ENCODE assay signal across 1 cellular context in the genomic region with DNA sequence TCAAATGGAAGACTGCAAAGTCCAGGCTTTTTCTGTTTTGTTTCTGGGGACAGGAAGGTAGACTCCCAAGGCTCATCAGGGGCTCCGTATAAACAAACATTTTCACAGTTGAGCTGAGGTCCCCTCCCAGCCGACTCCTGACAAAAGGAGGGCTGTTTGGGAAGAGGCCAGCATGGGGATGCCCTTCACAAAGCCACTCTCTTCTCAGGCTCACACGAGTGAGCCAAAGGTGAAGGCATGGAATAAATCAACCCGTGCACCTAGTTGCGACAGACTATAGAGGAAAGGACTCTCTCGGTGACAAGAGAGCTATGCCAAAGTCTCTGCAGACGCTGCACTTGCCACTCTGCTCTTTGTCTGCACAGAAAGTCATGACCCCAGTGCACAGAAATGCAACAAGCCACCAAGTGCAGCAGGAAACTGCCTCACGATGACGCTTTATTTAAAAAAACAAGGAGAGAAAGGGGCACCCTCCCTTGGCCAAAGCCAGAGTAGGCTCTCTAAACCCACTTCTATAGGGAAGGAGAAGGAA.
A peak's percentile ranks its signal among the peaks of the same experiment; 100 is the strongest.
TF ChIP-seq lines count a peak whose summit lies in the region.

No MANE protein-coding gene starts in this region.

TF ChIP-seq in HepG2, 621 proteins besides CTCF, POLR2A, EP300 and RAD21 (continued from another document and continues in another):
- no peak for TF ChIP-seq ZHX2 (IDR thresholded peaks at IDR 0.05; ENCODE audit: low read depth)
- TF ChIP-seq ZHX2 (CRISPR knock-in tag; IDR thresholded peaks at IDR 0.05; ENCODE audit: borderline replicate concordance), result no peak
- TF ChIP-seq HOXA9 (CRISPR knock-in tag; IDR thresholded peaks at IDR 0.05; ENCODE audit: borderline replicate concordance), result no peak
- no peak for TF ChIP-seq GZF1 (CRISPR knock-in tag; IDR thresholded peaks at IDR 0.05)
- no peak for TF ChIP-seq ZNF724P (CRISPR knock-in tag; IDR thresholded peaks at IDR 0.05; ENCODE audit: borderline replicate concordance)
- TF ChIP-seq SAP130 (CRISPR knock-in tag; IDR thresholded peaks at IDR 0.05; ENCODE audit: low read depth), result peak; percentile 36; the same call in 1 of the 2 replicates
- TF ChIP-seq, protein P1, sequence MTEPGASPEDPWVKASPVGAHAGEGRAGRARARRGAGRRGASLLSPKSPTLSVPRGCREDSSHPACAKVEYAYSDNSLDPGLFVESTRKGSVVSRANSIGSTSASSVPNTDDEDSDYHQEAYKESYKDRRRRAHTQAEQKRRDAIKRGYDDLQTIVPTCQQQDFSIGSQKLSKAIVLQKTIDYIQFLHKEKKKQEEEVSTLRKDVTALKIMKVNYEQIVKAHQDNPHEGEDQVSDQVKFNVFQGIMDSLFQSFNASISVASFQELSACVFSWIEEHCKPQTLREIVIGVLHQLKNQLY (CRISPR knock-in tag; IDR thresholded peaks at IDR 0.05), result no peak
- TF ChIP-seq PHF21A (CRISPR knock-in tag; IDR thresholded peaks at IDR 0.05), result peak; percentile 62
- no peak for TF ChIP-seq ZNF83 (CRISPR knock-in tag; IDR thresholded peaks at IDR 0.05; ENCODE audit: borderline replicate concordance)
- TF ChIP-seq ZNF761 (CRISPR knock-in tag; conservative IDR thresholded peaks at IDR 0.05), result 0 out of 2 replicates have a peak, but pooled peaks have one; percentile 55
- 0 out of 2 replicates have a peak, but pooled peaks have one; percentile 43 for TF ChIP-seq ZNF543 (CRISPR knock-in tag; IDR thresholded peaks at IDR 0.05)
- TF ChIP-seq ZNF44 (CRISPR knock-in tag; IDR thresholded peaks at IDR 0.05), result no peak
- no peak for TF ChIP-seq ZNF441 (CRISPR knock-in tag; IDR thresholded peaks at IDR 0.05; ENCODE audit: borderline replicate concordance)
- TF ChIP-seq MTA1 (CRISPR knock-in tag; IDR thresholded peaks at IDR 0.05; ENCODE audit: borderline replicate concordance), result peak; percentile 74; the same call in 1 of the 2 replicates
- TF ChIP-seq ZFAT (CRISPR knock-in tag; conservative IDR thresholded peaks at IDR 0.05), result no peak
- TF ChIP-seq, protein P2, sequence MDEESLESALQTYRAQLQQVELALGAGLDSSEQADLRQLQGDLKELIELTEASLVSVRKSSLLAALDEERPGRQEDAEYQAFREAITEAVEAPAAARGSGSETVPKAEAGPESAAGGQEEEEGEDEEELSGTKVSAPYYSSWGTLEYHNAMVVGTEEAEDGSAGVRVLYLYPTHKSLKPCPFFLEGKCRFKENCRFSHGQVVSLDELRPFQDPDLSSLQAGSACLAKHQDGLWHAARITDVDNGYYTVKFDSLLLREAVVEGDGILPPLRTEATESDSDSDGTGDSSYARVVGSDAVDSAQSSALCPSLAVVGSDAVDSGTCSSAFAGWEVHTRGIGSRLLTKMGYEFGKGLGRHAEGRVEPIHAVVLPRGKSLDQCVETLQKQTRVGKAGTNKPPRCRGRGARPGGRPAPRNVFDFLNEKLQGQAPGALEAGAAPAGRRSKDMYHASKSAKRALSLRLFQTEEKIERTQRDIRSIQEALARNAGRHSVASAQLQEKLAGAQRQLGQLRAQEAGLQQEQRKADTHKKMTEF (CRISPR knock-in tag; IDR thresholded peaks at IDR 0.05), result 0 out of 2 replicates have a peak, but pooled peaks have one; percentile 38
- no peak for TF ChIP-seq SRF (IDR thresholded peaks at IDR 0.05; ENCODE audit: low read depth, low read length)
- TF ChIP-seq ZNF605 (CRISPR knock-in tag; IDR thresholded peaks at IDR 0.05), result peak; percentile 83; the same call in 1 of the 2 replicates
- TF ChIP-seq NKX3-1 (CRISPR knock-in tag; IDR thresholded peaks at IDR 0.05), result no peak
- TF ChIP-seq FOSL2 (CRISPR knock-in tag; IDR thresholded peaks at IDR 0.05), result 0 out of 2 replicates have a peak, but pooled peaks have one; percentile 4
- TF ChIP-seq ZNF496 (CRISPR knock-in tag; IDR thresholded peaks at IDR 0.05; ENCODE audit: insufficient replicate concordance), result no peak
- TF ChIP-seq ZNF546 (CRISPR knock-in tag; conservative IDR thresholded peaks at IDR 0.05), result no peak
- TF ChIP-seq BORCS8-MEF2B (CRISPR knock-in tag; IDR thresholded peaks at IDR 0.05), result no peak
- TF ChIP-seq MATR3 (CRISPR knock-in tag; IDR thresholded peaks at IDR 0.05), result no peak
- TF ChIP-seq, protein P3, sequence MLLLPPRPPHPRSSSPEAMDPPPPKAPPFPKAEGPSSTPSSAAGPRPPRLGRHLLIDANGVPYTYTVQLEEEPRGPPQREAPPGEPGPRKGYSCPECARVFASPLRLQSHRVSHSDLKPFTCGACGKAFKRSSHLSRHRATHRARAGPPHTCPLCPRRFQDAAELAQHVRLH (CRISPR knock-in tag; IDR thresholded peaks at IDR 0.05; ENCODE audit: borderline replicate concordance, low read depth), result no peak
- TF ChIP-seq SOX6 (IDR thresholded peaks at IDR 0.05), result no peak
- TF ChIP-seq SOX6 (CRISPR knock-in tag; IDR thresholded peaks at IDR 0.05), result peak; percentile 86
- TF ChIP-seq, protein P4, sequence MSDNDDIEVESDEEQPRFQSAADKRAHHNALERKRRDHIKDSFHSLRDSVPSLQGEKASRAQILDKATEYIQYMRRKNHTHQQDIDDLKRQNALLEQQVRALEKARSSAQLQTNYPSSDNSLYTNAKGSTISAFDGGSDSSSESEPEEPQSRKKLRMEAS (IDR thresholded peaks at IDR 0.05), result peak; percentile 52
- 0 out of 3 replicates have a peak, but pooled peaks have one; percentile 39 for TF ChIP-seq MXI1 (IDR thresholded peaks at IDR 0.05; ENCODE audit: borderline replicate concordance, low read depth, low read length)
- peak; percentile 54; the same call in 1 of the 2 replicates for TF ChIP-seq GATAD2A (CRISPR knock-in tag; IDR thresholded peaks at IDR 0.05)
- TF ChIP-seq ZNF574 (CRISPR knock-in tag; IDR thresholded peaks at IDR 0.05), result peak; percentile 47; the same call in 1 of the 2 replicates
- TF ChIP-seq SATB2 (CRISPR knock-in tag; IDR thresholded peaks at IDR 0.05), result no peak
- TF ChIP-seq RBM22 (optimal IDR thresholded peaks at IDR 0.05; ENCODE audit: low read length), result peak; percentile 65
- TF ChIP-seq KDM4B (CRISPR knock-in tag; IDR thresholded peaks at IDR 0.05), result no peak
- 0 out of 2 replicates have a peak, but pooled peaks have one; percentile 61 for TF ChIP-seq RBAK (CRISPR knock-in tag; IDR thresholded peaks at IDR 0.05)
- TF ChIP-seq HIC2 (CRISPR knock-in tag; IDR thresholded peaks at IDR 0.05; ENCODE audit: low read depth), result peak; percentile 53; the same call in 1 of the 2 replicates
- TF ChIP-seq HOXA7 (CRISPR knock-in tag; IDR thresholded peaks at IDR 0.05), result no peak
- TF ChIP-seq, protein P5, sequence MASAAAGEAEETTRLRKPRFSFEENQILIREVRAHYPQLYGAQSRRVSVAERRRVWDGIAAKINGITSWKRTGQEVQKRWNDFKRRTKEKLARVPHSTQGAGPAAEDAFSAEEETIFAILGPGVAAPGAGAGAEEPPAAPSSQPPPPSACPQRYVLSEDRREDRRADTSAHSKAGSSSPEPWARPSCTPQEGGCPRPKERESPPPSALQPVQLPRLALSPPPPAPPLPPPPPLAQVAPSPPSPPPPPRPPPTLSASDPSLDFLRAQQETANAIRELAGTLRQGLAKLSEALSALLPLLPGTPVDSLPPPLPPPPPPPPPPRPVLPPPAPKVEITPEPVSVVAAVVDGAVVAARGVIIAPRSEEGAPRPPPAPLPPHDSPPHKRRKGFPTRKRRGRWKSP (CRISPR knock-in tag; IDR thresholded peaks at IDR 0.05), result 0 out of 2 replicates have a peak, but pooled peaks have one; percentile 25
- no peak for TF ChIP-seq ZZZ3 (CRISPR knock-in tag; IDR thresholded peaks at IDR 0.05; ENCODE audit: borderline replicate concordance)
- TF ChIP-seq, protein P6, sequence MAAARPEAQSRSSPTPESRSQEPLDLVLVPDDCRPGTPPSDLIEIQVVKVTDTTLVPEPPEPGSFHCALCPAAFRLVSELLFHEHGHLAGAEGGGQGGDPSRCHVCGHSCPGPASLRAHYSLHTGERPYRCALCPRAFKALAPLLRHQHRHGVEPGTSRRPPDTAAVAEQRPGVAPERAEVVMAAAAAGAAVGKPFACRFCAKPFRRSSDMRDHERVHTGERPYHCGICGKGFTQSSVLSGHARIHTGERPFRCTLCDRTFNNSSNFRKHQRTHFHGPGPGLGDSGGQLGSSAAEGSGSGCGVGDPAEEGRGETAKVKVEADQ (CRISPR knock-in tag; IDR thresholded peaks at IDR 0.05; ENCODE audit: borderline replicate concordance), result no peak
- no peak for TF ChIP-seq SAFB2 (CRISPR knock-in tag; IDR thresholded peaks at IDR 0.05; ENCODE audit: borderline replicate concordance, low read depth)
- peak; percentile 73; the same call in 1 of the 2 replicates for TF ChIP-seq ZMYM4 (CRISPR knock-in tag; IDR thresholded peaks at IDR 0.05)
- peak; percentile 81 for TF ChIP-seq NR2F6 (IDR thresholded peaks at IDR 0.05)
- TF ChIP-seq NR2F6 (CRISPR knock-in tag; IDR thresholded peaks at IDR 0.05), result peak; percentile 43; the same call in 1 of the 2 replicates
- peak; percentile 63; the same call in 1 of the 2 replicates for TF ChIP-seq HIVEP1 (CRISPR knock-in tag; IDR thresholded peaks at IDR 0.05)
- TF ChIP-seq ZNF816 (CRISPR knock-in tag; IDR thresholded peaks at IDR 0.05; ENCODE audit: borderline replicate concordance), result no peak
- no peak for TF ChIP-seq RORA (CRISPR knock-in tag; IDR thresholded peaks at IDR 0.05)
